Comparison of ENCODE assay signal across 23 cellular contexts in the genomic region with DNA sequence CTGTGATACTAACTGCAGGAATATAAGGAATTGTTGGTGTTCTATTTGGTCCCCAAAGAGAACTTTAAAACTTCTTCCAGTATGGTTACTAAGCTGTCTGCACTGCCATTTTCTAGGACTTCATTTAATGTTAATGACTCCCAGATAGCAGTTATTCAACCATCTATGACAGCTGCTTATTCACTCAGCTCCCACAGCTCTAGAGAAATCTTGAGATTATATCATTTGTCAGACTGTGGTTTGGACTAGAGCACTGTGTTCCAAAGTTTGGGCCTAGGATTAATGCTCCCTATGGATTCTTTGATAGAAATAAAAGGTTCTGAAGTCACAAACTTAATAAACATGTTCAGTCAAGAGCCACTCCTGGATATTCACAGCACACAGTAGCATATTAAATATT.
"Had no signal": no experiment of that assay in that cellular context is flagged by ENCODE, and none has a peak within 500 bp of the region (broad histone marks: within the 10 kb centered on the region; RNA-seq: fewer than 3 reads in every experiment).

No MANE protein-coding gene starts in this region.

- H3K9ac ChIP-seq: neural progenitor cell, parathyroid adenoma had no signal

- H3K4me3 ChIP-seq: coronary artery, esophagus muscularis mucosa, gastrocnemius medialis, lung, neural progenitor cell, right lobe of liver, smooth muscle cell, thyroid gland had no signal

- H3K4me2 ChIP-seq: neural progenitor cell, smooth muscle cell had no signal

- ATAC-seq: gastrocnemius medialis; left lobe of liver; natural killer cell treated with Interleukin-12 subunit alpha and Interleukin-12 subunit beta and Interleukin-15 and Interleukin-18, amount 100 ng/mL, for 72 hours; right lobe of liver; stimulated activated naive CD8-positive, alpha-beta T cell treated with anti-CD3 and anti-CD28 coated beads, Interleukin-15, amount 100 ng/mL, for 72 hours had no signal

- H3K36me3 ChIP-seq: gastrocnemius medialis, neural progenitor cell, right lobe of liver, thyroid gland had no signal

- H3K4me1 ChIP-seq: neural progenitor cell, parathyroid adenoma, right lobe of liver had no signal

- H3K27ac ChIP-seq: coronary artery, esophagus muscularis mucosa, gastrocnemius medialis, neural progenitor cell, parathyroid adenoma, right lobe of liver had no signal

- H3K79me2 ChIP-seq: parathyroid adenoma had no signal

- H2AFZ ChIP-seq: neural progenitor cell, parathyroid adenoma had no signal

- H3K9me3 ChIP-seq: esophagus muscularis mucosa, gastrocnemius medialis, right lobe of liver, thyroid gland had no signal

- H3K27me3 ChIP-seq: esophagus muscularis mucosa, gastrocnemius medialis, neural progenitor cell, right lobe of liver, thyroid gland had no signal

- DNase-seq: dermis blood vessel endothelial cell; effector memory CD4-positive, alpha-beta T cell; foreskin fibroblast; gastrocnemius medialis; head of caudate nucleus; naive B cell; right lobe of liver; stimulated activated CD4-positive, alpha-beta T cell treated with anti-CD3 and anti-CD28 coated beads, Interleukin-12 subunit alpha, Interleukin-12 subunit beta, amount 100 ng/mL, for 4 hours; stimulated activated CD4-positive, alpha-beta T cell treated with anti-CD3 and anti-CD28 coated beads, Interleukin-1b, Interleukin-23, amount 100 ng/mL, for 48 hours; stimulated activated CD4-positive, alpha-beta T cell treated with anti-CD3 and anti-CD28 coated beads, Interleukin-4, amount 100 ng/mL, for 1 hour; stimulated activated CD8-positive, alpha-beta memory T cell treated with anti-CD3 and anti-CD28 coated beads, Interleukin-4, amount 100 ng/mL, for 48 hours; stimulated activated naive CD4-positive, alpha-beta T cell; stimulated activated naive CD8-positive, alpha-beta T cell treated with anti-CD3 and anti-CD28 coated beads, Interleukin-15, amount 100 ng/mL, for 72 hours; thyroid gland; trophoblast cell had no signal
